ENCODE assay signal across 8 cellular contexts in the genomic region with DNA sequence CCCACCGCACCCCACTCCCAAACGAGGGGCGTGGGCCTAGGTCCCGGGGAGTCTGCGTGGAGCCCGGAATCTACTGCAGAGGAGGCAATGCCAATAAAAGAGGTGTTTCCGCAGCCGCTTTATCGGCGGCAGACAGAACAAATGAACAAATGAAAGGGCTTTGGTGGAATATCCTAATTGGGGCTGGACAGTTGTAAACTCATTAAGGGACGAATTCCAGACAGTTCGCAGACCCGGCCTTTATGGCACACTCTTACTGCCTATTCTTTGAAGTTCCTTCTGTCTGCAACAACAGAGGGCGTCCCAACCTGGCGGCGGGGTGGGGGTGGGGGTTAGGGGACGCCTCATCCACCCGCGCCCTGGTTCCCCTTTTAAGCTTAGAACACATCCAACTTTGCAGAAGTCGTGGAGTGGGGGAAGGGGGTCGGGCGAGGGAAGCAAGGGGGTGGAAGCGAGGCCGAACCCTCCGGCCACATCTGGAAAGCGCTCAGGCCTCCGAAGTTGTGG. TPM values are rescaled to one million over a fixed set of nuclear protein-coding genes. Genes with fewer than 3 reads are reported as not detected.
A peak's percentile ranks its signal among the peaks of the same experiment; 100 is the strongest.
DNase-seq lines count a peak whose midpoint lies in the region; ATAC-seq and TF ChIP-seq lines count a peak whose summit lies in the region.

No MANE protein-coding gene starts in this region.

- CTCF ChIA-PET in Caco-2 (lab: Charles Lee): interaction anchor here (0.6 to 2.8 kb wide), 25 partner anchors 9 to 1496 kb away, joined by 3 to 51 read pairs (median 4); a partner anchor contains a TSS

- H3K27ac Mint-ChIP-seq in Caco-2 (ENCODE audit: unreplicated experiment): no peak overlapping the region
- H3K27ac Mint-ChIP-seq in natural killer cell: peak overlapping the region in 1 of 2 donors; percentile 65

- ATAC-seq in natural killer cell (peak in 2 of 3 donors; percentile 1 to 33), GM19397 (IDR thresholded peaks at IDR 0.05; ENCODE audit: unreplicated experiment) (no peak)

- H3K9me3 ChIP-seq in Caco-2 (no peaks in the 10 kb centered on the region), MM.1S (replicated peaks; ENCODE audit: insufficient read depth, low read length) (no peaks in the 10 kb centered on the region)

- H3F3A ChIP-seq in MM.1S (ENCODE audit: insufficient read depth, low read length): no peaks in the 10 kb centered on the region

- H4K20me1 ChIP-seq in MM.1S (ENCODE audit: insufficient read depth, low read length): no peaks in the 10 kb centered on the region

- POLR2A ChIA-PET in Caco-2 (lab: Charles Lee): interaction anchor here (0.6 to 1.3 kb wide), 5 partner anchors 30 to 296 kb away, joined by 3 to 10 read pairs (median 3); a partner anchor contains a TSS

- H2AFZ ChIP-seq in MM.1S (ENCODE audit: low read length): peak overlapping the region; percentile 91

- H3K4me3 Mint-ChIP-seq in Caco-2 (ENCODE audit: unreplicated experiment): peak overlapping the region; percentile 77
- H3K4me3 Mint-ChIP-seq in natural killer cell: peak overlapping the region; percentile 80

- no peaks in the 10 kb centered on the region for H3K27me3 ChIP-seq in Caco-2 (replicated peaks; ENCODE audit: control insufficient read depth, insufficient read depth, low read length)
- H3K27me3 ChIP-seq in MM.1S (replicated peaks; ENCODE audit: insufficient read depth, low read length): peaks cover 91% of the 10 kb centered on the region

- no TSS peak for BruUV-seq in Caco-2 (replicated peaks; lab: Mats Ljungman, UMichigan)

- H3K36me3 Mint-ChIP-seq in Caco-2 (ENCODE audit: insufficient read depth, unreplicated experiment) (peaks cover 8% of the 10 kb centered on the region), natural killer cell (no peaks in the 10 kb centered on the region)

- no peak overlapping the region for H3K27ac ChIP-seq in MM.1S (ENCODE audit: low read length)

- peaks cover 14% of the 10 kb centered on the region for H3K4me1 Mint-ChIP-seq in Caco-2 (ENCODE audit: low read depth, unreplicated experiment)
- H3K4me1 Mint-ChIP-seq in natural killer cell: peaks cover 23 to 55% of the 10 kb centered on the region in 2 donors

- intact Hi-C loops in Caco-2 (cut with micrococcal nuclease; ENCODE audit: unreplicated experiment) (loop anchor here (1.0 to 10.0 kb wide), 6 partner anchors 10 to 1266 kb away; a partner anchor contains a TSS), natural killer cell (cut with micrococcal nuclease) (loop anchor here (1.0 to 10.0 kb wide), 7 partner anchors 10 to 964 kb away; a partner anchor contains a TSS)

- no peaks in the 10 kb centered on the region for H3K36me3 ChIP-seq in Caco-2 (ENCODE audit: control insufficient read depth, insufficient read depth, low read length)
- no peaks in the 10 kb centered on the region for H3K36me3 ChIP-seq in MM.1S (replicated peaks; ENCODE audit: insufficient read depth, low read length)

- H3K4me3 ChIP-seq in Caco-2 (ENCODE audit: low read depth, low read length): peak overlapping the region; percentile 73
- H3K4me3 ChIP-seq in MM.1S (ENCODE audit: low read length): peak overlapping the region; percentile 64
- peak overlapping the region; percentile 26 for H3K4me3 ChIP-seq in choroid plexus epithelial cell (ENCODE audit: low read depth, low read length)

- H3K4me2 ChIP-seq in MM.1S (ENCODE audit: low read depth, low read length): peak overlapping the region; percentile 96

- H3K4me1 ChIP-seq in Caco-2 (peaks cover 7% of the 10 kb centered on the region), MM.1S (ENCODE audit: low read length) (0 out of 2 replicates have a peak, but pooled peaks cover 4% of the 10 kb centered on the region)

- H3K9me3 Mint-ChIP-seq in Caco-2 (ENCODE audit: unreplicated experiment) (no peaks in the 10 kb centered on the region), natural killer cell (no peaks in the 10 kb centered on the region)

- no peak for TF ChIP-seq CTCF in Caco-2 (IDR thresholded peaks at IDR 0.05; ENCODE audit: insufficient read depth in 1 of 2, low read depth in 1 of 2, low read length in 1 of 2, severe bottlenecking in 1 of 2, unreplicated experiment in 1 of 2)
- no peak; the same call in 1 of the 2 replicates for TF ChIP-seq CTCF in MM.1S (IDR thresholded peaks at IDR 0.05; ENCODE audit: low read length)
- no peak for TF ChIP-seq CTCF in choroid plexus epithelial cell (conservative IDR thresholded peaks at IDR 0.05; ENCODE audit: low read depth, low read length)
- peak; percentile 50 for TF ChIP-seq CTCF in natural killer cell (IDR thresholded peaks at IDR 0.05)

- no peak overlapping the region for H3K9ac ChIP-seq in MM.1S (ENCODE audit: low read length)

- no peaks in the 10 kb centered on the region for H3K27me3 Mint-ChIP-seq in Caco-2 (ENCODE audit: insufficient read depth, unreplicated experiment)
- H3K27me3 Mint-ChIP-seq in natural killer cell (ENCODE audit: low read depth in 2 of 2): peaks cover 66 to 73% of the 10 kb centered on the region in 2 donors

- DNase-seq in Caco-2 (peak in 1 of 2 experiments; percentile 36), MM.1S (no peak), choroid plexus epithelial cell (ENCODE audit: low read depth) (no peak), natural killer cell (no peak), NCI-H1694 treated with DMSO at 0.1 percent for 48 hours (lab: John Stamatoyannopoulos, UW) (no peak), NCI-H82 (lab: John Stamatoyannopoulos, UW) (no peak), NCI-H345 (lab: John Stamatoyannopoulos, UW) (no peak)

- no peaks in the 10 kb centered on the region for H3K79me2 ChIP-seq in MM.1S (ENCODE audit: low read length)

- no peaks in the 10 kb centered on the region for H3K9me2 ChIP-seq in MM.1S (replicated peaks; ENCODE audit: insufficient read depth, low read length)

RNA-seq across cellular contexts. Expression of a gene that starts 4.1 kb away (rescaled TPM):
- total RNA-seq in Caco-2 (2022) (14.4 and 16.7 TPM in 2 replicates), natural killer cell (1 to 10 TPM in 1 of 3 donors, under 1 TPM in 2; 0.39 to 4.6 (median 0.42) TPM)

RNA-seq across cellular contexts. Expression of a gene that starts 4.8 kb away (rescaled TPM):
- total RNA-seq in Caco-2 (2022) (19.7 and 19.9 TPM in 2 replicates), natural killer cell (not detected)

RNA-seq across cellular contexts. Expression of a gene that starts 8.9 kb away (rescaled TPM):
- 19.9 and 22.6 TPM in 2 replicates for total RNA-seq in Caco-2 (2022)
- under 1 TPM; 0.32 to 0.78 (median 0.35) TPM for total RNA-seq in natural killer cell

RNA-seq across cellular contexts. Expression of a gene that starts 12.9 kb away (rescaled TPM):
- 7.8 and 9.5 TPM in 2 replicates for total RNA-seq in Caco-2 (2022)
- 1 to 10 TPM in 2 of 3 donors, under 1 TPM in 1; 0.82 to 3.3 (median 2.2) TPM for total RNA-seq in natural killer cell

RNA-seq across cellular contexts. Expression of a gene that starts 13.7 kb away (rescaled TPM):
- total RNA-seq in Caco-2 (2022): 5.6 and 8.1 TPM in 2 replicates
- under 1 TPM; 0.28 to 0.65 (median 0.43) TPM for total RNA-seq in natural killer cell

Comparison
In these comparisons a context has a peak if more than half of its experiments do, and no peak if none do; other contexts are left out.
1. RNA of a gene that starts 4.8 kb away (total RNA-seq): 19.7 to 19.9 TPM in Caco-2; not detected in natural killer cell; every median in the first group is over 10 times any median in the second.
2. RNA of a gene that starts 8.9 kb away (total RNA-seq): 19.9 to 22.6 TPM in Caco-2; 0.32 to 0.78 TPM in natural killer cell; every median in the first group is over 10 times any median in the second.
3. Peak in every context shown above with its lines, with median percentiles within 50 percentile points of each other: H3K4me3 ChIP-seq.